In genomic region chr11:62889484-62890437, GRCh38 we compare ENCODE assay signal across 8 cellular contexts. TPM values are rescaled to one million over a fixed set of nuclear protein-coding genes. Genes with fewer than 3 reads are reported as not detected.
DNase-seq lines count a peak whose midpoint lies in the region; ATAC-seq and TF ChIP-seq lines count a peak whose summit lies in the region.

No MANE protein-coding gene starts in this region.

- peaks cover 32% of the 10 kb centered on the region for H3K4me1 Mint-ChIP-seq in mesothelial cell of epicardium

- no peaks in the 10 kb centered on the region for H3K27me3 ChIP-seq in DND-41 (ENCODE audit: insufficient read depth, low read length, poor library complexity)
- H3K27me3 ChIP-seq in tibial artery: no peaks in the 10 kb centered on the region

- H3K27ac ChIP-seq in DND-41 (ENCODE audit: low read length): peak overlapping the region; percentile 7; the same call in 1 of the 2 replicates
- peak overlapping the region in 1 of 2 donors; percentile 7 for H3K27ac ChIP-seq in tibial artery

- ATAC-seq in DND-41 (ENCODE audit: insufficient read depth, low read depth): peak; percentile 55

- H3K9ac ChIP-seq in DND-41 (ENCODE audit: low read depth, low read length): no peak overlapping the region

- H3K36me3 ChIP-seq in DND-41 (ENCODE audit: insufficient read depth, low read length) (peaks cover 46% of the 10 kb centered on the region), tibial artery (peaks cover 47 to 53% (median 48%) of the 10 kb centered on the region in 3 donors)

- TF ChIP-seq CTCF in DND-41 (IDR thresholded peaks at IDR 0.05; ENCODE audit: borderline replicate concordance, extremely low read depth, low read length, poor library complexity, severe bottlenecking) (no peak), astrocyte of the spinal cord (IDR thresholded peaks at IDR 0.05; ENCODE audit: low read depth, low read length) (no peak), mesothelial cell of epicardium (IDR thresholded peaks at IDR 0.05; ENCODE audit: unreplicated experiment) (no peak), tibial artery (IDR thresholded peaks at IDR 0.05) (no peak)

- in situ Hi-C loops in KBM-7 (cut with MboI; ENCODE audit: low pct_unique_long_range_greater_than_20kb, low sequenced_read_pairs): no loop called here
- in situ Hi-C loops in astrocyte of the spinal cord (cut with HindIII; ENCODE audit: low sequenced_read_pairs): no loop called here

- peak; percentile 46 for DNase-seq in DND-41
- peak; percentile 47 for DNase-seq in KBM-7
- DNase-seq in astrocyte of the spinal cord (ENCODE audit: low read depth, low spot score): peak; percentile 19
- DNase-seq in mesothelial cell of epicardium (ENCODE audit: low spot score in 2 of 2, unreplicated experiment in 2 of 2): no peak
- no peak for DNase-seq in NK-92 (lab: John Stamatoyannopoulos, UW; ENCODE audit: unreplicated experiment)
- DNase-seq in HPDE6-E6E7 (ENCODE audit: extremely low spot score): no peak
- DNase-seq in NCI-H187 (lab: John Stamatoyannopoulos, UW): no peak
- no peak for DNase-seq in tibial artery

- H3K27me3 Mint-ChIP-seq in mesothelial cell of epicardium (ENCODE audit: low read depth): no peaks in the 10 kb centered on the region

- H3K4me3 ChIP-seq in DND-41 (ENCODE audit: low read depth in 1 of 2, low read length in 2 of 2) (no peak overlapping the region), astrocyte of the spinal cord (ENCODE audit: low read depth, low read length) (no peak overlapping the region), tibial artery (no peak overlapping the region)

- peaks cover 21% of the 10 kb centered on the region for H3K4me1 ChIP-seq in DND-41 (ENCODE audit: insufficient read depth, low read length)
- H3K4me1 ChIP-seq in tibial artery: peaks cover 0 to 31% (median 17%) of the 10 kb centered on the region in 4 donors

- peak overlapping the region; percentile 76 for H3K27ac Mint-ChIP-seq in mesothelial cell of epicardium

- no peaks in the 10 kb centered on the region for H3K9me3 ChIP-seq in DND-41 (ENCODE audit: insufficient read depth, low read length, severe bottlenecking)
- no peaks in the 10 kb centered on the region for H3K9me3 ChIP-seq in tibial artery

- intact Hi-C loops in tibial artery (cut with DNase I; ENCODE audit: low total_unique reads): no loop called here

- no peak overlapping the region for H3K4me3 Mint-ChIP-seq in mesothelial cell of epicardium

- peaks cover 29% of the 10 kb centered on the region for H3K36me3 Mint-ChIP-seq in mesothelial cell of epicardium

- H3K9me3 Mint-ChIP-seq in mesothelial cell of epicardium: no peaks in the 10 kb centered on the region

- H4K20me1 ChIP-seq in DND-41 (ENCODE audit: insufficient read depth, low read length): peaks cover 52% of the 10 kb centered on the region

- H3K79me2 ChIP-seq in DND-41 (ENCODE audit: insufficient read depth, low read length): peaks cover 25% of the 10 kb centered on the region

- no peak overlapping the region for H2AFZ ChIP-seq in DND-41 (ENCODE audit: low read depth, low read length)

- H3K4me2 ChIP-seq in DND-41 (ENCODE audit: insufficient read depth, low read length): no peak overlapping the region

RNA-seq across cellular contexts. Expression of gene SLC3A2, which starts 9.1 kb away (rescaled TPM):
- total RNA-seq in mesothelial cell of epicardium: 205 to 212 TPM (median 208 TPM) in 3 replicates

RNA-seq across cellular contexts. Expression of gene CHRM1, which starts 31.4 kb away (rescaled TPM):
- 0.09 to 0.72 TPM (median 0.11 TPM) in 3 replicates for total RNA-seq in mesothelial cell of epicardium

RNA-seq across cellular contexts. Expression of gene WDR74, which starts 50.4 kb away (rescaled TPM):
- 59.3 to 63.7 TPM (median 62.1 TPM) in 3 replicates for total RNA-seq in mesothelial cell of epicardium

RNA-seq across cellular contexts. Expression of gene TEX54, which starts 57.1 kb away (rescaled TPM):
- total RNA-seq in mesothelial cell of epicardium: not detected in 3 replicates

RNA-seq across cellular contexts. Expression of gene STX5, which starts 57.9 kb away (rescaled TPM):
- total RNA-seq in mesothelial cell of epicardium: 55.2 to 57.9 TPM (median 55.8 TPM) in 3 replicates

Comparison
In these comparisons a context has a peak if more than half of its experiments do, and no peak if none do; other contexts are left out.
1. DNase-seq: peak in DND-41 (single experiment), KBM-7 (single experiment) and astrocyte of the spinal cord (single experiment); none in mesothelial cell of epicardium (0 of 2), NK-92 (single experiment), HPDE6-E6E7 (single experiment), NCI-H187 (0 of 2) and tibial artery (0 of 2).